Comparison of ENCODE assay signal across 38 cellular contexts in genomic region chr16:55666012-55666411, GRCh38. TPM values are rescaled to one million over a fixed set of nuclear protein-coding genes. Genes with fewer than 3 reads are reported as not detected.
"Had no signal": no experiment of that assay in that cellular context is flagged by ENCODE, and none has a peak within 500 bp of the region (broad histone marks: within the 10 kb centered on the region; RNA-seq: fewer than 3 reads in every experiment).

No MANE protein-coding gene starts in this region.

- H3K27ac ChIP-seq: KMS-11 had no signal

- DNase-seq: Karpas-422, Kasumi-1, KG1, MG63, MM.1S, MV-4-11, NCI-H1048, NCI-H1092, NCI-H1092 treated with DMSO at 0.1 percent for 48 hours, NCI-H1105, NCI-H1105 treated with DMSO at 0.1 percent for 48 hours, NCI-H1417, NCI-H1417 treated with DMSO at 0.1 percent for 48 hours, NCI-H1436, NCI-H1436 treated with DMSO at 0.1 percent for 48 hours, NCI-H146, NCI-H1694, NCI-H1694 treated with DMSO at 0.1 percent for 48 hours, NCI-H187, NCI-H187 treated with DMSO at 0.1 percent for 48 hours, NCI-H1930, NCI-H2029, NCI-H2029 treated with DMSO at 0.1 percent for 48 hours, NCI-H2081, NCI-H2081 treated with DMSO at 0.1 percent for 48 hours, NCI-H2107, NCI-H2171, NCI-H2171 treated with DMSO at 0.1 percent for 48 hours, NCI-H2227 treated with DMSO at 0.1 percent for 48 hours, NCI-H226, NCI-H345, NCI-H446, NCI-H446 treated with DMSO at 0.1 percent for 48 hours had no signal

- H3K36me3 ChIP-seq: MG63 had no signal

- H3K4me3 ChIP-seq: MG63 had no signal

RNA-seq across cellular contexts. Expression of gene SLC6A2, which starts 10.2 kb away (rescaled TPM):
- total RNA-seq: LHCN-M2, M059J, MCF 10A, NCI-H460 had no signal
